8 cellular contexts compared by ENCODE assay signal in genomic region chr11:6612008-6612815, GRCh38.
DNase-seq lines count a peak whose midpoint lies in the region; ATAC-seq, FAIRE-seq and TF ChIP-seq lines count a peak whose summit lies in the region.

Gene TAF10 (minus strand): TSS chr11:6612216. CDS start chr11:6612189, 27 bp downstream.

- peak within 1 kb of the TSS; percentile 97 for H3K27ac ChIP-seq in OCI-LY3 (ENCODE audit: low read length)

- H3K79me2 ChIP-seq in OCI-LY3 (ENCODE audit: low read length): peaks cover 19% of the 10 kb centered on the region

- peaks cover 46% of the 10 kb centered on the region for H3K36me3 ChIP-seq in OCI-LY3 (replicated peaks; ENCODE audit: low read depth, low read length)

- TF ChIP-seq CTCF in OCI-LY3 (IDR thresholded peaks at IDR 0.05; ENCODE audit: low read depth, low read length): no peak

- peak; percentile 79 for ATAC-seq in GM21526 (IDR thresholded peaks at IDR 0.05; ENCODE audit: low FRiP score, unreplicated experiment)

- no peaks in the 10 kb centered on the region for H3K27me3 ChIP-seq in OCI-LY3 (ENCODE audit: low read depth, low read length)

- H4K20me1 ChIP-seq in OCI-LY3 (ENCODE audit: insufficient read depth, low read length): 0 out of 2 replicates have a peak, but pooled peaks cover 4% of the 10 kb centered on the region

- peak; percentile 83 for FAIRE-seq in endometrium (lab: Jason Lieb, UNC)

- H3K4me2 ChIP-seq in OCI-LY3 (ENCODE audit: low read length): peak within 1 kb of the TSS; percentile 90

- peak; percentile 95 for DNase-seq in DMS 273 (lab: John Stamatoyannopoulos, UW; ENCODE audit: unreplicated experiment)
- DNase-seq in HuH-7.5 (ENCODE audit: low spot score): peak; percentile 80
- peak; percentile 98 for DNase-seq in activated CD8-positive, alpha-beta memory T cell treated with anti-CD3 and anti-CD28 coated beads, Interleukin-2, amount 50 U/mL, for 48 hours
- peak; percentile 96 for DNase-seq in midbrain (lab: John Stamatoyannopoulos, UW)
- DNase-seq in stimulated activated CD8-positive, alpha-beta memory T cell treated with anti-CD3 and anti-CD28 coated beads, Interleukin-15, amount 100 ng/mL, for 48 hours (ENCODE audit: low read depth in 2 of 2): peak; percentile 92

- H3K9ac ChIP-seq in OCI-LY3 (ENCODE audit: low read length): peak within 1 kb of the TSS; percentile 96

- H2AFZ ChIP-seq in OCI-LY3 (ENCODE audit: low read depth, low read length): peak within 1 kb of the TSS; percentile 67; the same call in 1 of the 2 replicates

- H3K9me3 ChIP-seq in OCI-LY3 (ENCODE audit: insufficient read depth, low read length): no peaks in the 10 kb centered on the region

- H3K4me1 ChIP-seq in OCI-LY3 (ENCODE audit: low read length): peaks cover 26% of the 10 kb centered on the region

- peak within 1 kb of the TSS; percentile 86 for H3K4me3 ChIP-seq in OCI-LY3 (ENCODE audit: low read length)

Comparison
In these comparisons a context has a peak if more than half of its experiments do, and no peak if none do; other contexts are left out.
1. Peak in every context shown above with its lines: DNase-seq, ATAC-seq, H3K4me3 ChIP-seq and H3K27ac ChIP-seq.